Comparison of ENCODE assay signal across 17 cellular contexts in genomic region chr1:198523183-198523942, GRCh38. TPM values are rescaled to one million over a fixed set of nuclear protein-coding genes. Genes with fewer than 3 reads are reported as not detected.
A peak's percentile ranks its signal among the peaks of the same experiment; 100 is the strongest.
DNase-seq lines count a peak whose midpoint lies in the region; ATAC-seq, FAIRE-seq and TF ChIP-seq lines count a peak whose summit lies in the region.
"Had no signal": no experiment of that assay in that cellular context is flagged by ENCODE, and none has a peak within 500 bp of the region (broad histone marks: within the 10 kb centered on the region; RNA-seq: fewer than 3 reads in every experiment).

No MANE protein-coding gene starts in this region.

- peak in 1 of 2 experiments; percentile 52; a peak in 2 of 4 replicates for TF ChIP-seq RAD21 in K562 (CRISPR knock-in tag; conservative IDR thresholded peaks at IDR 0.05 in 1 of 2, IDR thresholded peaks at IDR 0.05 in 1 of 2)

- WGBS in K562 (ENCODE audit: insufficient coverage, low coverage, missing lambda C conversion rate), result 29% methylated on average over 2 of the region's 2 CpGs

- H3K27me3 ChIP-seq in OCI-LY1 (ENCODE audit: insufficient read depth, low read length) (no peaks in the 10 kb centered on the region), K562 (ENCODE audit: control insufficient read depth in 2 of 2, insufficient read depth in 2 of 2, low read length in 2 of 2) (no peaks in the 10 kb centered on the region)
- H3K27me3 ChIP-seq: esophagus squamous epithelium, ovary had no signal

- H3K79me2 ChIP-seq in OCI-LY1 (ENCODE audit: insufficient read depth, low read length), result no peaks in the 10 kb centered on the region
- no peaks in the 10 kb centered on the region for H3K79me2 ChIP-seq in K562 (ENCODE audit: control insufficient read depth, insufficient read depth, low read length)

- H3K9ac ChIP-seq in OCI-LY1 (ENCODE audit: low read length) (peak overlapping the region; percentile 6; the same call in 1 of the 2 replicates), K562 (ENCODE audit: insufficient read depth in 1 of 2, low read depth in 2 of 2, low read length in 2 of 2) (peak overlapping the region in 1 of 2 experiments; percentile 34; a peak in 2 of 4 replicates)

- H3K4me2 ChIP-seq in OCI-LY1 (ENCODE audit: low read length) (peak overlapping the region; percentile 35), K562 (ENCODE audit: insufficient read depth, low read length) (no peak overlapping the region)

- H3K9me1 ChIP-seq in K562 (ENCODE audit: control insufficient read depth, insufficient read depth, low read length), result no peaks in the 10 kb centered on the region

- H3K27me3 Mint-ChIP-seq in activated naive CD4-positive, alpha-beta T cell treated with anti-CD3 and anti-CD28 coated beads, Interleukin-2, amount 10 ng/mL, durations not matched to agents 7 days and 5 days, result no peaks in the 10 kb centered on the region
- no peaks in the 10 kb centered on the region for H3K27me3 Mint-ChIP-seq in stimulated activated naive CD8-positive, alpha-beta T cell treated with anti-CD3 and anti-CD28 coated beads, Interleukin-15, amount 100 ng/mL, for 72 hours

- CTCF ChIA-PET in activated naive CD4-positive, alpha-beta T cell treated with anti-CD3 and anti-CD28 coated beads, Interleukin-2, amount 10 ng/mL, durations not matched to agents 7 days and 5 days (lab: Charles Lee), result interaction anchor here (0.7 to 4.1 kb wide), 9 partner anchors 15 to 186 kb away, joined by 3 to 29 read pairs (median 3); no protein-coding TSS in a partner anchor
- CTCF ChIA-PET in K562 (lab: Yijun Ruan, JAX; ENCODE audit: low intra/inter-chr PET ratio), result no interaction called here

- H3K4me1 ChIP-seq in OCI-LY1 (ENCODE audit: insufficient read depth, low read length, severe bottlenecking), result peaks cover 55% of the 10 kb centered on the region
- H3K4me1 ChIP-seq in K562 (replicated peaks in 1 of 2; ENCODE audit: control insufficient read depth in 2 of 2, insufficient read depth in 2 of 2, low read length in 2 of 2), result peaks cover 0 to 8% of the 10 kb centered on the region in 2 experiments; a peak in 2 of 5 replicates
- H3K4me1 ChIP-seq: esophagus squamous epithelium had no signal

- in situ Hi-C loops in K562 (cut with MboI), result no loop called here

- H3K27ac ChIP-seq in OCI-LY1 (ENCODE audit: low read depth, low read length, poor library complexity, severe bottlenecking), result peak overlapping the region; percentile 29
- peak overlapping the region; percentile 8; the same call in 1 of the 3 replicates for H3K27ac ChIP-seq in K562 (ENCODE audit: extremely low read depth, low read depth, low read length)
- H3K27ac ChIP-seq: esophagus squamous epithelium, ovary had no signal

- H3K4me3 ChIP-seq in OCI-LY1 (ENCODE audit: low read depth, low read length, poor library complexity, severe bottlenecking) (no peak overlapping the region), K562 (no peak overlapping the region)
- H3K4me3 ChIP-seq: esophagus squamous epithelium, ovary had no signal

- FAIRE-seq in K562 (lab: Jason Lieb, UNC), result peak; percentile 6
- FAIRE-seq: G401.6 had no signal

- H3K4me3 Mint-ChIP-seq in activated naive CD4-positive, alpha-beta T cell treated with anti-CD3 and anti-CD28 coated beads, Interleukin-2, amount 10 ng/mL, durations not matched to agents 7 days and 5 days, result peak overlapping the region; percentile 76
- H3K4me3 Mint-ChIP-seq in stimulated activated naive CD8-positive, alpha-beta T cell treated with anti-CD3 and anti-CD28 coated beads, Interleukin-15, amount 100 ng/mL, for 72 hours, result peak overlapping the region; percentile 84 to 85

- H3F3A ChIP-seq in OCI-LY1 (ENCODE audit: insufficient read depth, low read length), result no peaks in the 10 kb centered on the region

- POLR2A ChIA-PET in K562 (lab: Yijun Ruan, JAX), result no interaction called here

- no peak for TF ChIP-seq EP300 in K562 (IDR thresholded peaks at IDR 0.05; ENCODE audit: low read length)

- TF ChIP-seq POLR2A in K562 (conservative IDR thresholded peaks at IDR 0.05), result no peak

- DNase-seq in activated naive CD4-positive, alpha-beta T cell treated with anti-CD3 and anti-CD28 coated beads, Interleukin-2, amount 10 ng/mL, durations not matched to agents 7 days and 5 days, result peak; percentile 36
- DNase-seq in activated naive CD4-positive, alpha-beta T cell treated with anti-CD3 and anti-CD28 coated beads, Interleukin-2, amount 50 U/mL, for 16 hours, result no peak
- DNase-seq in K562 (ENCODE audit: extremely low read depth in 1 of 4, low spot score in 3 of 4) (peak in 1 of 4 experiments; percentile 33), NCI-H748 (lab: John Stamatoyannopoulos, UW; ENCODE audit: unreplicated experiment) (no peak), DMS53 (lab: John Stamatoyannopoulos, UW) (no peak)
- DNase-seq in stimulated activated naive CD8-positive, alpha-beta T cell treated with anti-CD3 and anti-CD28 coated beads, Interleukin-15, amount 100 ng/mL, for 72 hours, result peak in 1 of 2 donors; percentile 31
- DNase-seq: esophagus squamous epithelium, NCI-H1092, NCI-H510A treated with DMSO at 0.1 percent for 48 hours, ovary, SHP77 had no signal

- ATAC-seq in K562 (peak; percentile 67), GM21619 (IDR thresholded peaks at IDR 0.05; ENCODE audit: unreplicated experiment) (no peak)
- peak; percentile 85 for ATAC-seq in stimulated activated naive CD8-positive, alpha-beta T cell treated with anti-CD3 and anti-CD28 coated beads, Interleukin-15, amount 100 ng/mL, for 72 hours

- TF ChIP-seq CTCF in OCI-LY1 (IDR thresholded peaks at IDR 0.05; ENCODE audit: low read length) (peak; percentile 39; the same call in 1 of the 2 replicates), K562 (IDR thresholded peaks at IDR 0.05 in 2 of 3, conservative IDR thresholded peaks at IDR 0.05 in 1 of 3; ENCODE audit: insufficient read depth in 2 of 3, low read depth in 1 of 3, low read length in 3 of 3) (peak in 1 of 3 experiments; percentile 25; a peak in 2 of 6 replicates)

- H2AFZ ChIP-seq in OCI-LY1 (ENCODE audit: low read length) (peak overlapping the region; percentile 15), K562 (ENCODE audit: low read depth, low read length) (peak overlapping the region; percentile 80)

- H3K36me3 Mint-ChIP-seq in activated naive CD4-positive, alpha-beta T cell treated with anti-CD3 and anti-CD28 coated beads, Interleukin-2, amount 10 ng/mL, durations not matched to agents 7 days and 5 days, result peaks cover 2% of the 10 kb centered on the region

- no peaks in the 10 kb centered on the region for H3K9me2 ChIP-seq in OCI-LY1 (ENCODE audit: low read depth, low read length)

- H3K9me3 ChIP-seq in OCI-LY1 (ENCODE audit: low read length), result no peaks in the 10 kb centered on the region
- no peaks in the 10 kb centered on the region for H3K9me3 ChIP-seq in K562 (replicated peaks; ENCODE audit: control insufficient read depth, insufficient read depth, low read depth, low read length)
- H3K9me3 ChIP-seq: esophagus squamous epithelium, ovary had no signal

- intact Hi-C loops in K562 (cut with micrococcal nuclease), result loop anchor here (1.0 to 5.0 kb wide), 3 partner anchors 74 to 163 kb away; no protein-coding TSS in a partner anchor

- no peaks in the 10 kb centered on the region for H3K9me3 Mint-ChIP-seq in activated naive CD4-positive, alpha-beta T cell treated with anti-CD3 and anti-CD28 coated beads, Interleukin-2, amount 10 ng/mL, durations not matched to agents 7 days and 5 days
- no peaks in the 10 kb centered on the region for H3K9me3 Mint-ChIP-seq in stimulated activated naive CD8-positive, alpha-beta T cell treated with anti-CD3 and anti-CD28 coated beads, Interleukin-15, amount 100 ng/mL, for 72 hours

- H4K20me1 ChIP-seq in OCI-LY1 (ENCODE audit: insufficient read depth, low read length) (no peaks in the 10 kb centered on the region), K562 (replicated peaks; ENCODE audit: control insufficient read depth, insufficient read depth, low read length) (no peaks in the 10 kb centered on the region)

- H3K36me3 ChIP-seq in OCI-LY1 (ENCODE audit: insufficient read depth, low read length) (no peaks in the 10 kb centered on the region), K562 (ENCODE audit: control insufficient read depth, insufficient read depth, low read length) (no peaks in the 10 kb centered on the region)
- H3K36me3 ChIP-seq: esophagus squamous epithelium, ovary had no signal

- H3K4me1 Mint-ChIP-seq in activated naive CD4-positive, alpha-beta T cell treated with anti-CD3 and anti-CD28 coated beads, Interleukin-2, amount 10 ng/mL, durations not matched to agents 7 days and 5 days, result peaks cover 82% of the 10 kb centered on the region
- H3K4me1 Mint-ChIP-seq in stimulated activated naive CD8-positive, alpha-beta T cell treated with anti-CD3 and anti-CD28 coated beads, Interleukin-15, amount 100 ng/mL, for 72 hours, result peaks cover 83% of the 10 kb centered on the region

- H3K27ac Mint-ChIP-seq in activated naive CD4-positive, alpha-beta T cell treated with anti-CD3 and anti-CD28 coated beads, Interleukin-2, amount 10 ng/mL, durations not matched to agents 7 days and 5 days, result peak overlapping the region; percentile 89
- peak overlapping the region; percentile 97 to 99 for H3K27ac Mint-ChIP-seq in stimulated activated naive CD8-positive, alpha-beta T cell treated with anti-CD3 and anti-CD28 coated beads, Interleukin-15, amount 100 ng/mL, for 72 hours

- no TSS peak for BruUV-seq in K562 (replicated peaks; lab: Mats Ljungman, UMichigan)

RNA-seq across cellular contexts. Expression of gene ATP6V1G3, which starts 17.1 kb away (rescaled TPM):
- not detected in 2 replicates for total RNA-seq in K562 (2011; cell fraction: chromatin; rRNA removed; ENCODE audit: low replicate concordance)
- not detected in 2 replicates for total RNA-seq in K562 (2011; cell fraction: nucleolus; rRNA removed)
- not detected in 2 replicates for total RNA-seq in K562 (2011; cell fraction: nucleoplasm; rRNA removed)
- not detected in 2 replicates for total RNA-seq in K562 (2014; rRNA removed)
- not detected in 2 replicates for total RNA-seq in K562 (2014; rRNA removed; fragmentation: Illumina TruSeq; extraction: Trizol)
- total RNA-seq in K562 (2015; rRNA removed; fragmentation: Illumina TruSeq; extraction: Trizol), result not detected in 2 replicates
- not detected in 2 replicates for total RNA-seq in K562 (2021)
- polyA plus RNA-seq in K562 (2011; rRNA removed), result not detected in 2 replicates
- not detected in 2 replicates for polyA plus RNA-seq in K562 (2011; cell fraction: cytosol; rRNA removed)
- not detected in 2 replicates for polyA plus RNA-seq in K562 (2011; cell fraction: nucleus; rRNA removed)
- polyA plus RNA-seq in K562 (2012), result not detected in 2 replicates
- polyA plus RNA-seq in K562 (2014; fragmentation: Illumina TruSeq; extraction: Trizol), result not detected in 2 replicates
- polyA plus RNA-seq in K562 (2014; fragmentation: Nextera tagmentation; extraction: Ambion mirVana), result under 1 TPM in 1 of 2 experiments, not detected in 1; 0.32 TPM
- not detected in 2 replicates for polyA plus RNA-seq in K562 (2014; rRNA removed)
- polyA minus RNA-seq in K562 (2011; rRNA and poly(A)+ RNA removed), result not detected in 2 replicates
- polyA minus RNA-seq in K562 (2011; cell fraction: cytosol; rRNA and poly(A)+ RNA removed), result not detected in 2 replicates
- not detected in 2 replicates for polyA minus RNA-seq in K562 (2011; cell fraction: nucleus; rRNA and poly(A)+ RNA removed)
- total RNA-seq: esophagus squamous epithelium, HT1080, lung microvascular endothelial cell, ovary had no signal
- polyA plus RNA-seq: adipose tissue, ovary had no signal
